ENCODE assay signal across 8 cellular contexts in the genomic region with DNA sequence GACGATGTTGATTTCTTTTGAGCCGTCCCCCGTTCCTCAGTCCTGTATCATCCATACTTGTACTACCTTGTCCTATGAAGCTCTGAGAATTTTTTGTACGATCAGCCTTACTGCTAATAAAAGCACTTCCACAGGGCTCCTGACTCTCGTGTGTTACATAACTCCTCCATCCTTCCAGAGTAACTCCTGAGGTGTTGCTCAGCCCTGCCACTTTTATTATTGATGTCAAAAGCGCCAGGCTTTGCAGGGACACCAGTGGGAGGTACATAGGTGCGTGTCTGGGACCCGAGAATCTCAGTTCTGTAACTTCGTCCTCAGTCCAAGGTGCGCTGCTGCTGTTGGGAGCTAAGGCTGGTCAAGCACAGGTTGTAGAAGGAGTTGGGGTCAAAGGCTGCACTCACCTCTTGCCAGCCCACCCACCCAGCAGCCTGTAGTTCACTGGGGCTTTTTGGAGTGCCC. TPM values are rescaled to one million over a fixed set of nuclear protein-coding genes. Genes with fewer than 3 reads are reported as not detected.
DNase-seq lines count a peak whose midpoint lies in the region; ATAC-seq and TF ChIP-seq lines count a peak whose summit lies in the region.

No MANE protein-coding gene starts in this region.

- peak in 1 of 5 donors; percentile 22 for DNase-seq in heart left ventricle
- no peak for DNase-seq in Right ventricle myocardium superior
- no peak for DNase-seq in ascending aorta (ENCODE audit: low spot score in 2 of 2)
- no peak for DNase-seq in right lobe of liver
- DNase-seq in upper lobe of left lung: no peak
- DNase-seq in NCI-H1930 (lab: John Stamatoyannopoulos, UW): no peak
- DNase-seq in activated gamma-delta T cell treated with Interleukin-2 at 50 U/mL for 16 hours: no peak

- H3K27ac ChIP-seq in heart left ventricle: peak overlapping the region in 10 of 12 donors; percentile 76 to 93 (median 91)
- H3K27ac ChIP-seq in ascending aorta: peak overlapping the region; percentile 73 to 79
- peak overlapping the region in 2 of 3 donors; percentile 61 to 70 for H3K27ac ChIP-seq in right lobe of liver
- peak overlapping the region; percentile 84 to 95 (median 91) for H3K27ac ChIP-seq in upper lobe of left lung

- peaks cover 2 to 53% (median 51%) of the 10 kb centered on the region in 9 donors for H3K36me3 ChIP-seq in heart left ventricle
- peaks cover 47 to 49% of the 10 kb centered on the region in 2 donors for H3K36me3 ChIP-seq in ascending aorta
- H3K36me3 ChIP-seq in right lobe of liver: peaks cover 0 to 52% (median 20%) of the 10 kb centered on the region in 4 donors
- H3K36me3 ChIP-seq in upper lobe of left lung: peaks cover 19 to 51% (median 43%) of the 10 kb centered on the region in 4 donors

- TF ChIP-seq CTCF in heart left ventricle (IDR thresholded peaks at IDR 0.05) (no peak), ascending aorta (IDR thresholded peaks at IDR 0.05) (no peak), right lobe of liver (IDR thresholded peaks at IDR 0.05) (no peak), upper lobe of left lung (IDR thresholded peaks at IDR 0.05) (no peak)

- H3K4me1 ChIP-seq in heart left ventricle (peaks cover 4 to 50% (median 26%) of the 10 kb centered on the region in 12 donors), ascending aorta (peaks cover 6 to 13% of the 10 kb centered on the region in 2 donors), right lobe of liver (peaks cover 0 to 15% (median 8%) of the 10 kb centered on the region in 4 donors), upper lobe of left lung (peaks cover 32 to 40% (median 37%) of the 10 kb centered on the region in 4 donors)

- ATAC-seq in heart left ventricle: no peak
- no peak for ATAC-seq in Right ventricle myocardium superior (ENCODE audit: poor library complexity)
- no peak for ATAC-seq in right lobe of liver
- ATAC-seq in upper lobe of left lung (ENCODE audit: low FRiP score in 2 of 2): no peak
- ATAC-seq in HG03135 (IDR thresholded peaks at IDR 0.05; ENCODE audit: unreplicated experiment): no peak

- no peak for TF ChIP-seq EP300 in upper lobe of left lung (IDR thresholded peaks at IDR 0.05)

- H3K27me3 ChIP-seq in heart left ventricle (peaks cover 0 to 23% (median 0%) of the 10 kb centered on the region in 9 donors), ascending aorta (no peaks in the 10 kb centered on the region), right lobe of liver (no peaks in the 10 kb centered on the region), upper lobe of left lung (peaks cover 0 to 4% (median 0%) of the 10 kb centered on the region in 4 donors)

- 66 to 77% (median 73%) methylated on average over 9 to 10 of the region's 10 CpGs for WGBS in heart left ventricle, 4 donors
- WGBS in right lobe of liver (ENCODE audit: insufficient coverage, low coverage, low lambda C conversion rate, missing lambda C conversion rate): 35% methylated on average over 9 of the region's 10 CpGs
- 78 to 86% methylated on average over 10 of the region's 10 CpGs for WGBS in upper lobe of left lung, 2 donors

- H3K4me3 ChIP-seq in heart left ventricle (peak overlapping the region in 11 of 12 donors; percentile 48 to 81 (median 74)), ascending aorta (peak overlapping the region; percentile 70 to 74), right lobe of liver (peak overlapping the region; percentile 77 to 84 (median 82)), upper lobe of left lung (peak overlapping the region in 3 of 4 donors; percentile 71 to 80 (median 77))

- intact Hi-C loops in heart left ventricle (cut with DNase I) (loop anchor here in 2 of 10 donors (1.0 to 10.0 kb wide), 2 partner anchors 13 to 356 kb away; partner anchors contain the start of genes FIS1 (in 1 of the 2) and SRRT (in 1 of the 2)), Right ventricle myocardium superior (cut with DNase I) (no loop called here), ascending aorta (cut with DNase I) (loop anchor here (5.0 to 10.0 kb wide), 2 partner anchors 329 to 356 kb away; partner anchors contain the start of genes FIS1, PLOD3 and ZNHIT1), right lobe of liver (cut with DNase I) (no loop called here)

- TF ChIP-seq POLR2A in heart left ventricle (IDR thresholded peaks at IDR 0.05) (no peak), right lobe of liver (IDR thresholded peaks at IDR 0.05) (no peak), upper lobe of left lung (IDR thresholded peaks at IDR 0.05) (no peak)

- H3K9me3 ChIP-seq in heart left ventricle (no peaks in the 10 kb centered on the region), ascending aorta (no peaks in the 10 kb centered on the region), right lobe of liver (no peaks in the 10 kb centered on the region), upper lobe of left lung (no peaks in the 10 kb centered on the region)

RNA-seq across cellular contexts. Expression of gene UFSP1, which starts 1.0 kb away (rescaled TPM):
- total RNA-seq in heart left ventricle (1 to 10 TPM; 1.0 to 3.4 (median 1.6) TPM), Right ventricle myocardium superior (2.2 TPM), ascending aorta (0.53 TPM), right lobe of liver (1 to 10 TPM; 1.0 to 3.4 (median 2.1) TPM), upper lobe of left lung (1 to 10 TPM in 4 of 6 donors, under 1 TPM in 1, not detected in 1; 0.55 to 8.5 (median 4.8) TPM)
- 1 to 10 TPM; 3.4 TPM for polyA plus RNA-seq in heart left ventricle

RNA-seq across cellular contexts. Expression of gene ACHE, which starts 7.1 kb away (rescaled TPM):
- total RNA-seq in heart left ventricle: 1 to 10 TPM in 4 of 9 donors, under 1 TPM in 5; 0.44 to 2.1 (median 0.78) TPM
- polyA plus RNA-seq in heart left ventricle: under 1 TPM; 0.58 to 0.69 TPM
- 0.65 TPM for total RNA-seq in Right ventricle myocardium superior
- total RNA-seq in ascending aorta: 7.8 TPM
- total RNA-seq in right lobe of liver: 1 to 10 TPM in 5 of 6 experiments, under 1 TPM in 1; 0.59 to 6.0 (median 3.0) TPM
- total RNA-seq in upper lobe of left lung: 1 to 10 TPM in 5 of 6 donors, not detected in 1; 1.3 to 2.9 (median 2.2) TPM

RNA-seq across cellular contexts. Expression of gene SRRT, which starts 13.7 kb away (rescaled TPM):
- total RNA-seq in heart left ventricle (10 to 100 TPM; 31.0 to 62.2 (median 49.5) TPM), Right ventricle myocardium superior (61.1 TPM), ascending aorta (89.2 TPM), right lobe of liver (10 to 100 TPM; 22.4 to 65.7 (median 49.1) TPM), upper lobe of left lung (100 to 1,000 TPM in 4 of 6 donors, 10 to 100 TPM in 2; 57.9 to 324 (median 111) TPM)
- 10 to 100 TPM; 38.0 to 49.7 TPM for polyA plus RNA-seq in heart left ventricle

RNA-seq across cellular contexts. Expression of gene TRIP6, which starts 21.4 kb away (rescaled TPM):
- total RNA-seq in heart left ventricle (10 to 100 TPM in 8 of 9 donors, 1 to 10 TPM in 1; 9.2 to 37.3 (median 17.1) TPM), Right ventricle myocardium superior (12.6 TPM), ascending aorta (221 TPM), right lobe of liver (10 to 100 TPM; 21.4 to 58.6 (median 43.2) TPM), upper lobe of left lung (10 to 100 TPM; 17.8 to 74.3 (median 67.3) TPM)
- 10 to 100 TPM; 10.6 to 23.1 TPM for polyA plus RNA-seq in heart left ventricle

RNA-seq across cellular contexts. Expression of gene SLC12A9, which starts 36.0 kb away (rescaled TPM):
- total RNA-seq in heart left ventricle: 10 to 100 TPM in 1 of 9 donors, 1 to 10 TPM in 8; 4.6 to 23.6 (median 7.0) TPM
- 10 to 100 TPM in 1 of 2 donors, 1 to 10 TPM in 1; 6.4 to 10.5 TPM for polyA plus RNA-seq in heart left ventricle
- total RNA-seq in Right ventricle myocardium superior: 10.2 TPM
- total RNA-seq in ascending aorta: 19.4 TPM
- total RNA-seq in right lobe of liver: 10 to 100 TPM in 2 of 6 experiments, 1 to 10 TPM in 4; 7.1 to 10.6 (median 9.2) TPM
- 10 to 100 TPM; 14.5 to 50.1 (median 43.9) TPM for total RNA-seq in upper lobe of left lung
